Comparison of ENCODE assay signal across 12 cellular contexts in the genomic region with DNA sequence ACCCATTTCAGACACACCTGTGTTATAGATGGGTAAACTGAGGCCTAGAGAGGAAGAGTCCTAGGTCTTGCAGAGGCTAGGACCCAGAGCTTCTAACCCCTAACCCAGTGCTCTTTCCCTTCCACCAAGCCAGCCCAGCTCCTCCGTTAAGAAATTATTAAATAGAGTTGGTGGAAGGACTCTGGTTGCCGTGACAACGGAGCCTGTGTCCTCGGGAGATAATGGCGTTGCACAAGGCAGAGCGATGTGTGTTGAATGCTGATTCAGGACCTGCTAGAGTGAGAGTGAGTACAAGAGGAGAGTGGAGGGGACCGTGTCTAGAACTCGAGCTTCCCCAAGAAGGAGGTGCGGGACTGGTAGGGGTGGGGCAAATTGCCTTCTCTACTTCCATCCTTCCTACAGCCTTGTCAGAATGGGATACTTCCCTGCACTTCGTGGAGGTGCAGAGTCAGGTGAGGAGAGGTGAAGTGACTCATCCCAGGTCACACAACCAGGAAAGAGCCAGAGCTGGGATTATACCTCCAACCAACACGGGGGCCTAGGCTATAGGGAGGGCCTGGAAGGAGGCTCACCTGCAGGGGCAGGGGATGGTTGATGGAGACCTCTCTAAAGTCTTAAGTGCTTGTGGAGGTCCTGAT. TPM values are rescaled to one million over a fixed set of nuclear protein-coding genes. Genes with fewer than 3 reads are reported as not detected.
DNase-seq lines count a peak whose midpoint lies in the region; ATAC-seq and TF ChIP-seq lines count a peak whose summit lies in the region.
"Had no signal": no experiment of that assay in that cellular context is flagged by ENCODE, and none has a peak within 500 bp of the region (broad histone marks: within the 10 kb centered on the region; RNA-seq: fewer than 3 reads in every experiment).

No MANE protein-coding gene starts in this region.

- intact Hi-C loops in A673 (cut with micrococcal nuclease; ENCODE audit: unreplicated experiment): no loop called here

- no peak overlapping the region for H2AK5ac ChIP-seq in mesenchymal stem cell (ENCODE audit: low read length, severe bottlenecking)

- WGBS in mesenchymal stem cell: 72% methylated on average over 8 of the region's 11 CpGs

- TF ChIP-seq CTCF in A673 (conservative IDR thresholded peaks at IDR 0.05; ENCODE audit: low read depth, low read length) (no peak), brain microvascular endothelial cell (IDR thresholded peaks at IDR 0.05; ENCODE audit: low read depth, low read length, missing control alignments) (no peak)

- H3K4me2 ChIP-seq in mesenchymal stem cell (ENCODE audit: low read length, poor library complexity, severe bottlenecking): no peak overlapping the region

- H2BK120ac ChIP-seq in mesenchymal stem cell (ENCODE audit: low read depth, low read length): no peak overlapping the region

- no peak overlapping the region for H4K91ac ChIP-seq in mesenchymal stem cell (ENCODE audit: low read length)

- DNase-seq in A673 (ENCODE audit: low spot score): peak; percentile 17
- DNase-seq in LHCN-M2 (ENCODE audit: low read depth): peak; percentile 7
- peak; percentile 35 for DNase-seq in cerebellar cortex (ENCODE audit: low spot score)
- DNase-seq in mesenchymal stem cell: no peak
- DNase-seq in GF-D8 (lab: John Stamatoyannopoulos, UW): no peak
- no peak for DNase-seq in brain microvascular endothelial cell
- no peak for DNase-seq in EL
- DNase-seq: pancreas, thyroid gland had no signal

- H3K4me3 ChIP-seq in A673 (ENCODE audit: low read depth, low read length, poor library complexity, severe bottlenecking): no peak overlapping the region
- H3K4me3 ChIP-seq in mesenchymal stem cell (ENCODE audit: insufficient read depth in 1 of 2, low read depth in 1 of 2, low read length in 2 of 2): no peak overlapping the region
- no peak overlapping the region for H3K4me3 ChIP-seq in brain microvascular endothelial cell (ENCODE audit: low read depth, low read length)
- H3K4me3 ChIP-seq: pancreas, thyroid gland had no signal

- H2BK12ac ChIP-seq in mesenchymal stem cell (ENCODE audit: low read length in 2 of 2): no peak overlapping the region

- in situ Hi-C loops in brain microvascular endothelial cell (cut with HindIII; ENCODE audit: low pct_ligation_motif_present, low sequenced_read_pairs): no loop called here

- H3K9me3 ChIP-seq in A673 (ENCODE audit: low read depth, low read length, poor library complexity, severe bottlenecking): no peaks in the 10 kb centered on the region
- H3K9me3 ChIP-seq in mesenchymal stem cell (ENCODE audit: control insufficient read depth, low read length): no peaks in the 10 kb centered on the region
- H3K9me3 ChIP-seq: pancreas, thyroid gland had no signal

- H3K9ac ChIP-seq in mesenchymal stem cell (ENCODE audit: low read length): no peak overlapping the region

- no peak overlapping the region for H2AFZ ChIP-seq in mesenchymal stem cell (ENCODE audit: low read depth, low read length)

- no TSS peak for BruUV-seq in A673 (replicated peaks; lab: Mats Ljungman, UMichigan)

- no peaks in the 10 kb centered on the region for H3K79me1 ChIP-seq in mesenchymal stem cell (replicated peaks; ENCODE audit: low read length, poor library complexity, severe bottlenecking)

- H3K18ac ChIP-seq in mesenchymal stem cell (ENCODE audit: low read depth in 1 of 2, low read length in 2 of 2): no peak overlapping the region

- POLR2A ChIA-PET in A673 (lab: Charles Lee; ENCODE audit: low non-redundant PET): no interaction called here

- H3K14ac ChIP-seq in mesenchymal stem cell (ENCODE audit: low read length in 2 of 2): no peak overlapping the region

- H3K4ac ChIP-seq in mesenchymal stem cell (ENCODE audit: low read depth in 1 of 2, low read length in 2 of 2): no peak overlapping the region

- no peaks in the 10 kb centered on the region for H3K4me1 ChIP-seq in A673 (ENCODE audit: insufficient read depth, low read length, poor library complexity, severe bottlenecking)
- no peaks in the 10 kb centered on the region for H3K4me1 ChIP-seq in mesenchymal stem cell (ENCODE audit: control insufficient read depth, insufficient read depth, low read depth, low read length)

- peak overlapping the region; percentile 9 for H2BK5ac ChIP-seq in mesenchymal stem cell (ENCODE audit: low read depth, low read length, poor library complexity, severe bottlenecking)

- no peak overlapping the region for H3K27ac ChIP-seq in A673 (ENCODE audit: low read depth, low read length, poor library complexity, severe bottlenecking)
- H3K27ac ChIP-seq in mesenchymal stem cell (ENCODE audit: low read length, poor library complexity, severe bottlenecking): no peak overlapping the region
- no peak overlapping the region for H3K27ac ChIP-seq in brain microvascular endothelial cell
- H3K27ac ChIP-seq: pancreas, thyroid gland had no signal

- no peak overlapping the region for H3K23ac ChIP-seq in mesenchymal stem cell (ENCODE audit: low read length in 2 of 2)

- H2BK15ac ChIP-seq in mesenchymal stem cell (ENCODE audit: low read depth, poor library complexity, severe bottlenecking): no peak overlapping the region

- no peak overlapping the region for H4K8ac ChIP-seq in mesenchymal stem cell (ENCODE audit: low read length)

- CTCF ChIA-PET in A673 (lab: Charles Lee): interaction anchor here (0.6 kb wide), 1 partner anchor 235 kb away, joined by 3 read pairs; no protein-coding TSS in a partner anchor

- no peaks in the 10 kb centered on the region for H3K36me3 ChIP-seq in A673 (ENCODE audit: insufficient read depth, low read length, poor library complexity, severe bottlenecking)
- peaks cover 0 to 2% of the 10 kb centered on the region in 2 experiments for H3K36me3 ChIP-seq in mesenchymal stem cell (ENCODE audit: control insufficient read depth in 1 of 2, insufficient read depth in 2 of 2, low read depth in 1 of 2, low read length in 2 of 2)
- H3K36me3 ChIP-seq in brain microvascular endothelial cell (replicated peaks): no peaks in the 10 kb centered on the region
- H3K36me3 ChIP-seq: pancreas, thyroid gland had no signal

- H3K27me3 ChIP-seq in A673 (replicated peaks; ENCODE audit: insufficient read depth, low read depth, low read length, poor library complexity) (peaks cover 12% of the 10 kb centered on the region), mesenchymal stem cell (ENCODE audit: control insufficient read depth in 1 of 2, insufficient read depth in 1 of 2, low read length in 2 of 2) (peaks cover 65 to 91% of the 10 kb centered on the region in 2 experiments), brain microvascular endothelial cell (replicated peaks) (peaks cover 64% of the 10 kb centered on the region)
- H3K27me3 ChIP-seq: pancreas, thyroid gland had no signal

- no peak for ATAC-seq in GM18909 (IDR thresholded peaks at IDR 0.05; ENCODE audit: poor library complexity, unreplicated experiment)

RNA-seq across cellular contexts. Expression of a gene that starts 8.6 kb away (rescaled TPM):
- total RNA-seq in A673 (2021) (not detected in 2 replicates), LHCN-M2 (2014; rRNA removed) (under 0.01 TPM in 1 of 2 replicates, not detected in the other)
- polyA plus RNA-seq in LHCN-M2 (2012): not detected
- polyA plus RNA-seq in mesenchymal stem cell (2013, experiment 1 of 2): not detected
- not detected for polyA plus RNA-seq in mesenchymal stem cell (2013, experiment 2 of 2)
- total RNA-seq: RPMI7951; T-helper 1 cell treated with Interleukin-12 subunit alpha and Interleukin-12 subunit beta and Interleukin-4 antibody, amounts not matched to agents 30 ng/mL and 1 ng/mL, for 36 hours had no signal

Comparison
In these comparisons a context has a peak if more than half of its experiments do, and no peak if none do; other contexts are left out.
1. DNase-seq: peak in A673 (single experiment), LHCN-M2 (single experiment) and cerebellar cortex (single experiment); none in mesenchymal stem cell (single experiment), GF-D8 (single experiment), brain microvascular endothelial cell (single experiment) and EL (single experiment).